ENCODE assay signal across 27 cellular contexts in the genomic region with DNA sequence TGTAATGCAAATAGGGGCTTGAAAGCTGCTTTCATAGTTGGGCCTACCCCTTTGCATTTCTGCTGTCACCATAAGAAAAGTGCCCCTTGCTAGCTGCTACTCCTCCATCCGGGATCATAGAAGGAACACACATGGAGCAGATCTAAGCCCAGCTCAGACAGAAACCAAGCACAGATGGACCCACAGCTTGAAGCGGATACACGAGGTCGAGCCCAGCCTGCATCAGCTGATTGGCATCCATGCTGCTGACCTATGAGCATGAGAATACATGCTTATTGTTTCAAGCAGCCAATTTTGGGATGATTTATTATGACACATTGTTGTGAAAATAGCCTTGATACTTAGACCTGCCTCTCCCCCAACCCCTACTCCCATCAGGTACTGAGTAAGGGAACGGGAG.
"Had no signal": no experiment of that assay in that cellular context is flagged by ENCODE, and none has a peak within 500 bp of the region (broad histone marks: within the 10 kb centered on the region; RNA-seq: fewer than 3 reads in every experiment).

No MANE protein-coding gene starts in this region.

- H3K4me2 ChIP-seq: neural progenitor cell had no signal

- H3K27ac ChIP-seq: neural progenitor cell, ovary, parathyroid adenoma, right lobe of liver, sigmoid colon, stomach, thoracic aorta, thyroid gland, tibial nerve, upper lobe of right lung, uterus had no signal

- H3K27ac Mint-ChIP-seq: naive thymus-derived CD8-positive, alpha-beta T cell; nephron; neural progenitor cell; progenitor cell of endocrine pancreas; stimulated activated effector memory CD8-positive, alpha-beta T cell treated with anti-CD3 and anti-CD28 coated beads, Interleukin-12 subunit alpha, Interleukin-12 subunit beta, amount 100 ng/mL, for 72 hours; stimulated activated naive B cell treated with anti-CD40 and anti-IgM and Interleukin-4, amounts not matched to agents 10 μg/mL and 1 μg/mL and 100 μg/mL, for 72 hours; stimulated activated naive CD8-positive, alpha-beta T cell treated with anti-CD3 and anti-CD28 coated beads, Interleukin-15, Interleukin-2, amounts not matched to agents 100 ng/mL and 50 ng/mL, for 24 hours; type B pancreatic cell had no signal

- H3K36me3 Mint-ChIP-seq: naive thymus-derived CD8-positive, alpha-beta T cell; neural progenitor cell; stimulated activated effector memory CD8-positive, alpha-beta T cell treated with anti-CD3 and anti-CD28 coated beads, Interleukin-12 subunit alpha, Interleukin-12 subunit beta, amount 100 ng/mL, for 72 hours; type B pancreatic cell had no signal

- H3K36me3 ChIP-seq: neural progenitor cell, ovary, right lobe of liver, sigmoid colon, stomach, thoracic aorta, thyroid gland, tibial nerve, upper lobe of right lung, uterus had no signal

- H3K4me3 ChIP-seq: neural progenitor cell, ovary, psoas muscle, right lobe of liver, sigmoid colon, stomach, thoracic aorta, thyroid gland, tibial nerve, upper lobe of right lung, uterus had no signal

- DNase-seq: naive thymus-derived CD8-positive, alpha-beta T cell; occipital lobe; ovary; posterior cingulate gyrus; psoas muscle; right cardiac atrium; right lobe of liver; sigmoid colon; small intestine; stimulated activated CD4-positive, alpha-beta T cell treated with anti-CD3 and anti-CD28 coated beads, Interleukin-2, amount 100 ng/mL, for 24 hours; stimulated activated CD4-positive, alpha-beta T cell treated with anti-CD3 and anti-CD28 coated beads, Interleukin-2, amount 100 ng/mL, for 48 hours; stimulated activated CD4-positive, alpha-beta T cell treated with anti-CD3 and anti-CD28 coated beads, Interleukin-4, amount 100 ng/mL, for 24 hours; stimulated activated naive B cell treated with anti-CD40 and anti-IgM and Interleukin-4, amounts not matched to agents 10 μg/mL and 1 μg/mL and 100 μg/mL, for 72 hours; stimulated activated naive CD4-positive, alpha-beta T cell treated with Interleukin-2 at 50 U/mL for 16 hours; stomach; thyroid gland; upper lobe of right lung; uterus had no signal

- H3K9me3 ChIP-seq: ovary, psoas muscle, right lobe of liver, sigmoid colon, stomach, thoracic aorta, thyroid gland, upper lobe of right lung, uterus had no signal

- H3K4me1 ChIP-seq: parathyroid adenoma, right lobe of liver, stomach, thyroid gland, tibial nerve, upper lobe of right lung, uterus had no signal

- H3K4me3 Mint-ChIP-seq: naive thymus-derived CD8-positive, alpha-beta T cell; nephron; neural progenitor cell; stimulated activated effector memory CD8-positive, alpha-beta T cell treated with anti-CD3 and anti-CD28 coated beads, Interleukin-12 subunit alpha, Interleukin-12 subunit beta, amount 100 ng/mL, for 72 hours; stimulated activated naive B cell treated with anti-CD40 and anti-IgM and Interleukin-4, amounts not matched to agents 10 μg/mL and 1 μg/mL and 100 μg/mL, for 72 hours; stimulated activated naive CD8-positive, alpha-beta T cell treated with anti-CD3 and anti-CD28 coated beads, Interleukin-15, Interleukin-2, amounts not matched to agents 100 ng/mL and 50 ng/mL, for 24 hours; type B pancreatic cell had no signal

- H3K27me3 ChIP-seq: neural progenitor cell, ovary, right lobe of liver, sigmoid colon, thyroid gland, tibial nerve, upper lobe of right lung, uterus had no signal

- H3K27me3 Mint-ChIP-seq: progenitor cell of endocrine pancreas had no signal

- ATAC-seq: naive thymus-derived CD8-positive, alpha-beta T cell; psoas muscle; right cardiac atrium; right lobe of liver; stimulated activated effector memory CD8-positive, alpha-beta T cell treated with anti-CD3 and anti-CD28 coated beads, Interleukin-12 subunit alpha, Interleukin-12 subunit beta, amount 100 ng/mL, for 72 hours; stimulated activated naive B cell treated with anti-CD40 and anti-IgM and Interleukin-4, amounts not matched to agents 10 μg/mL and 1 μg/mL and 100 μg/mL, for 72 hours; upper lobe of right lung had no signal

- H3K9ac ChIP-seq: neural progenitor cell, parathyroid adenoma had no signal

- H2AFZ ChIP-seq: neural progenitor cell, parathyroid adenoma had no signal

- H3K9me3 Mint-ChIP-seq: neural progenitor cell; stimulated activated effector memory CD8-positive, alpha-beta T cell treated with anti-CD3 and anti-CD28 coated beads, Interleukin-12 subunit alpha, Interleukin-12 subunit beta, amount 100 ng/mL, for 72 hours; stimulated activated naive CD8-positive, alpha-beta T cell treated with anti-CD3 and anti-CD28 coated beads, Interleukin-15, Interleukin-2, amounts not matched to agents 100 ng/mL and 50 ng/mL, for 24 hours; type B pancreatic cell had no signal

- H3K79me2 ChIP-seq: parathyroid adenoma had no signal

- H3K4me1 Mint-ChIP-seq: naive thymus-derived CD8-positive, alpha-beta T cell; stimulated activated effector memory CD8-positive, alpha-beta T cell treated with anti-CD3 and anti-CD28 coated beads, Interleukin-12 subunit alpha, Interleukin-12 subunit beta, amount 100 ng/mL, for 72 hours; stimulated activated naive B cell treated with anti-CD40 and anti-IgM and Interleukin-4, amounts not matched to agents 10 μg/mL and 1 μg/mL and 100 μg/mL, for 72 hours had no signal
